38 cellular contexts compared by ENCODE assay signal in genomic region chr7:12595148-12595547, GRCh38. TPM values are rescaled to one million over a fixed set of nuclear protein-coding genes. Genes with fewer than 3 reads are reported as not detected.
"Had no signal": no experiment of that assay in that cellular context is flagged by ENCODE, and none has a peak within 500 bp of the region (broad histone marks: within the 10 kb centered on the region; RNA-seq: fewer than 3 reads in every experiment).

No MANE protein-coding gene starts in this region.

- H3K27me3 Mint-ChIP-seq: activated CD4-positive, alpha-beta memory T cell treated with anti-CD3 and anti-CD28 coated beads, Interleukin-2, amount 10 ng/mL, durations not matched to agents 7 days and 5 days; activated CD4-positive, alpha-beta T cell treated with anti-CD3 and anti-CD28 coated beads for 36 hours; activated CD4-positive, alpha-beta T cell treated with anti-CD3 and anti-CD28 coated beads, Interleukin-2, amount 10 ng/mL, durations not matched to agents 7 days and 5 days had no signal

- H3K27ac ChIP-seq: adrenal gland, body of pancreas, brain microvascular endothelial cell, breast epithelium, VCaP had no signal

- H3K9me3 Mint-ChIP-seq: activated CD4-positive, alpha-beta T cell treated with anti-CD3 and anti-CD28 coated beads, Interleukin-2, amount 10 ng/mL, durations not matched to agents 7 days and 5 days; activated naive CD4-positive, alpha-beta T cell treated with anti-CD3 and anti-CD28 coated beads for 36 hours; activated T-cell treated with anti-CD3 and anti-CD28 coated beads, Interleukin-2, amount 50 U/mL, for 24 hours; activated T-helper 2 cell treated with anti-CD3 and anti-CD28 coated beads, Interferon-gamma antibody, Interleukin-2, Interleukin-4, amounts not matched to agents 10 μg/mL and 5 μg/mL and 100 μg/mL, durations not matched to agents 14 hours and 24 hours and 36 hours; T-helper 1 cell treated with Interleukin-12 subunit alpha and Interleukin-12 subunit beta and Interleukin-4 antibody, amounts not matched to agents 30 μg/mL and 1 μg/mL, for 36 hours; T-helper 2 cell treated with Interferon-gamma antibody and Interleukin-4, amounts not matched to agents 5 μg/mL and 100 μg/mL, for 36 hours had no signal

- FAIRE-seq: astrocyte, TTC549 had no signal

- H3K4me1 ChIP-seq: adrenal gland, body of pancreas, breast epithelium had no signal

- H3K4me3 Mint-ChIP-seq: activated CD4-positive, alpha-beta memory T cell treated with anti-CD3 and anti-CD28 coated beads, Interleukin-2, amount 10 ng/mL, durations not matched to agents 7 days and 5 days; activated CD4-positive, alpha-beta T cell treated with anti-CD3 and anti-CD28 coated beads for 36 hours; activated CD4-positive, alpha-beta T cell treated with anti-CD3 and anti-CD28 coated beads, Interleukin-2, amount 10 ng/mL, durations not matched to agents 7 days and 5 days; activated CD8-positive, alpha-beta memory T cell treated with anti-CD3 and anti-CD28 coated beads, Interleukin-2, amount 10 ng/mL, durations not matched to agents 7 days and 5 days; activated CD8-positive, alpha-beta T cell treated with anti-CD3 and anti-CD28 coated beads, Interleukin-2, amount 10 ng/mL, durations not matched to agents 7 days and 5 days; activated naive CD4-positive, alpha-beta T cell treated with anti-CD3 and anti-CD28 coated beads for 36 hours; activated naive CD8-positive, alpha-beta T cell treated with anti-CD3 and anti-CD28 coated beads for 36 hours; activated T-cell treated with anti-CD3 and anti-CD28 coated beads, Interleukin-2, amount 50 U/mL, for 24 hours; T-helper 1 cell treated with Interleukin-12 subunit alpha and Interleukin-12 subunit beta and Interleukin-4 antibody, amounts not matched to agents 30 μg/mL and 1 μg/mL, for 36 hours; T-helper 2 cell treated with Interferon-gamma antibody and Interleukin-4, amounts not matched to agents 5 μg/mL and 100 μg/mL, for 36 hours had no signal

- H3K27me3 ChIP-seq: adrenal gland, body of pancreas, brain microvascular endothelial cell, breast epithelium had no signal

- H3K36me3 Mint-ChIP-seq: activated CD8-positive, alpha-beta memory T cell treated with anti-CD3 and anti-CD28 coated beads, Interleukin-2, amount 10 ng/mL, durations not matched to agents 7 days and 5 days; activated naive CD4-positive, alpha-beta T cell treated with anti-CD3 and anti-CD28 coated beads, Interleukin-2, amount 50 U/mL, for 72 hours; activated naive CD8-positive, alpha-beta T cell treated with anti-CD3 and anti-CD28 coated beads for 36 hours had no signal

- H3K4me1 Mint-ChIP-seq: activated CD4-positive, alpha-beta memory T cell treated with anti-CD3 and anti-CD28 coated beads, Interleukin-2, amount 10 ng/mL, durations not matched to agents 7 days and 5 days; activated CD4-positive, alpha-beta T cell treated with anti-CD3 and anti-CD28 coated beads for 36 hours; activated CD4-positive, alpha-beta T cell treated with anti-CD3 and anti-CD28 coated beads, Interleukin-2, amount 10 ng/mL, durations not matched to agents 7 days and 5 days; activated CD8-positive, alpha-beta memory T cell treated with anti-CD3 and anti-CD28 coated beads, Interleukin-2, amount 10 ng/mL, durations not matched to agents 7 days and 5 days; activated naive CD8-positive, alpha-beta T cell treated with anti-CD3 and anti-CD28 coated beads for 36 hours had no signal

- H3K36me3 ChIP-seq: adrenal gland, brain microvascular endothelial cell, breast epithelium had no signal

- H3K9me3 ChIP-seq: adrenal gland, body of pancreas had no signal

- DNase-seq: activated CD4-positive, alpha-beta memory T cell treated with anti-CD3 and anti-CD28 coated beads, Interleukin-2, amount 10 ng/mL, durations not matched to agents 7 days and 5 days; activated CD4-positive, alpha-beta T cell treated with anti-CD3 and anti-CD28 coated beads for 1 hour; activated CD4-positive, alpha-beta T cell treated with anti-CD3 and anti-CD28 coated beads for 36 hours; activated CD4-positive, alpha-beta T cell treated with anti-CD3 and anti-CD28 coated beads for 48 hours; activated CD4-positive, alpha-beta T cell treated with anti-CD3 and anti-CD28 coated beads, Interleukin-2, amount 10 ng/mL, durations not matched to agents 7 days and 5 days; activated CD4-positive, alpha-beta T cell treated with anti-CD3 and anti-CD28 coated beads, Interleukin-2, amount 50 U/mL, for 48 hours; activated CD4-positive, CD25-positive, alpha-beta regulatory T cell; activated CD8-positive, alpha-beta memory T cell treated with anti-CD3 and anti-CD28 coated beads for 24 hours; activated CD8-positive, alpha-beta memory T cell treated with anti-CD3 and anti-CD28 coated beads, Interleukin-2, amount 10 ng/mL, durations not matched to agents 7 days and 5 days; activated CD8-positive, alpha-beta memory T cell treated with anti-CD3 and anti-CD28 coated beads, Interleukin-2, amount 50 U/mL, for 48 hours; activated CD8-positive, alpha-beta T cell treated with anti-CD3 and anti-CD28 coated beads, Interleukin-2, amount 10 ng/mL, durations not matched to agents 7 days and 5 days; activated effector memory CD4-positive, alpha-beta T cell treated with Interleukin-2 at 50 U/mL for 16 hours; activated gamma-delta T cell; activated naive CD4-positive, alpha-beta T cell; activated naive CD4-positive, alpha-beta T cell treated with anti-CD3 and anti-CD28 coated beads for 36 hours; activated naive CD4-positive, alpha-beta T cell treated with anti-CD3 and anti-CD28 coated beads, Interleukin-2, amount 50 U/mL, for 16 hours; activated naive CD8-positive, alpha-beta T cell treated with anti-CD3 and anti-CD28 coated beads for 36 hours; activated T-cell treated with anti-CD3 and anti-CD28 coated beads, Interleukin-2, amount 50 U/mL, for 24 hours; activated T-cell treated with anti-CD3 and anti-CD28 coated beads, Interleukin-2, amount 50 U/mL, for 48 hours; adrenal gland; amniotic stem cell; aorta; body of pancreas; brain microvascular endothelial cell; central memory CD4-positive, alpha-beta T cell; T-helper 1 cell; T-helper 2 cell; T-helper 9 cell had no signal

- ATAC-seq: activated CD4-positive, alpha-beta T cell treated with anti-CD3 and anti-CD28 coated beads for 36 hours; activated CD4-positive, CD25-positive, alpha-beta regulatory T cell treated with anti-CD3 and anti-CD28 coated beads, Interleukin-2, amount 50 U/mL, for 24 hours; activated CD8-positive, alpha-beta memory T cell treated with anti-CD3 and anti-CD28 coated beads, Interleukin-2, amount 10 ng/mL, durations not matched to agents 7 days and 5 days; activated CD8-positive, alpha-beta T cell treated with anti-CD3 and anti-CD28 coated beads, Interleukin-2, amount 10 ng/mL, durations not matched to agents 7 days and 5 days; activated naive CD4-positive, alpha-beta T cell treated with anti-CD3 and anti-CD28 coated beads, Interleukin-2, amount 50 U/mL, for 72 hours; body of pancreas had no signal

- H3K27ac Mint-ChIP-seq: activated CD4-positive, alpha-beta memory T cell treated with anti-CD3 and anti-CD28 coated beads, Interleukin-2, amount 10 ng/mL, durations not matched to agents 7 days and 5 days; activated CD4-positive, alpha-beta T cell treated with anti-CD3 and anti-CD28 coated beads for 36 hours; activated CD4-positive, alpha-beta T cell treated with anti-CD3 and anti-CD28 coated beads, Interleukin-2, amount 10 ng/mL, durations not matched to agents 7 days and 5 days; activated CD8-positive, alpha-beta memory T cell treated with anti-CD3 and anti-CD28 coated beads, Interleukin-2, amount 10 ng/mL, durations not matched to agents 7 days and 5 days; activated CD8-positive, alpha-beta T cell treated with anti-CD3 and anti-CD28 coated beads, Interleukin-2, amount 10 ng/mL, durations not matched to agents 7 days and 5 days; activated naive CD4-positive, alpha-beta T cell treated with anti-CD3 and anti-CD28 coated beads for 36 hours; activated naive CD4-positive, alpha-beta T cell treated with anti-CD3 and anti-CD28 coated beads, Interleukin-2, amount 50 U/mL, for 72 hours; activated naive CD8-positive, alpha-beta T cell treated with anti-CD3 and anti-CD28 coated beads for 36 hours; activated T-cell treated with anti-CD3 and anti-CD28 coated beads, Interleukin-2, amount 50 U/mL, for 24 hours; activated T-helper 2 cell treated with anti-CD3 and anti-CD28 coated beads, Interferon-gamma antibody, Interleukin-2, Interleukin-4, amounts not matched to agents 10 μg/mL and 5 μg/mL and 100 μg/mL, durations not matched to agents 14 hours and 24 hours and 36 hours; T-helper 1 cell treated with Interleukin-12 subunit alpha and Interleukin-12 subunit beta and Interleukin-4 antibody, amounts not matched to agents 30 μg/mL and 1 μg/mL, for 36 hours; T-helper 2 cell treated with Interferon-gamma antibody and Interleukin-4, amounts not matched to agents 5 μg/mL and 100 μg/mL, for 36 hours had no signal

- H3K4me3 ChIP-seq: adrenal gland, body of pancreas, breast epithelium had no signal

RNA-seq across cellular contexts. Expression of gene SCIN, which starts 24.6 kb away (rescaled TPM):
- total RNA-seq: activated T-helper 2 cell treated with anti-CD3 and anti-CD28 coated beads, Interferon-gamma antibody, Interleukin-2, Interleukin-4, amounts not matched to agents 10 μg/mL and 5 μg/mL and 100 μg/mL, durations not matched to agents 14 hours and 24 hours and 36 hours; cardiac septum had no signal
